ENCODE assay signal across 8 cellular contexts in the genomic region with DNA sequence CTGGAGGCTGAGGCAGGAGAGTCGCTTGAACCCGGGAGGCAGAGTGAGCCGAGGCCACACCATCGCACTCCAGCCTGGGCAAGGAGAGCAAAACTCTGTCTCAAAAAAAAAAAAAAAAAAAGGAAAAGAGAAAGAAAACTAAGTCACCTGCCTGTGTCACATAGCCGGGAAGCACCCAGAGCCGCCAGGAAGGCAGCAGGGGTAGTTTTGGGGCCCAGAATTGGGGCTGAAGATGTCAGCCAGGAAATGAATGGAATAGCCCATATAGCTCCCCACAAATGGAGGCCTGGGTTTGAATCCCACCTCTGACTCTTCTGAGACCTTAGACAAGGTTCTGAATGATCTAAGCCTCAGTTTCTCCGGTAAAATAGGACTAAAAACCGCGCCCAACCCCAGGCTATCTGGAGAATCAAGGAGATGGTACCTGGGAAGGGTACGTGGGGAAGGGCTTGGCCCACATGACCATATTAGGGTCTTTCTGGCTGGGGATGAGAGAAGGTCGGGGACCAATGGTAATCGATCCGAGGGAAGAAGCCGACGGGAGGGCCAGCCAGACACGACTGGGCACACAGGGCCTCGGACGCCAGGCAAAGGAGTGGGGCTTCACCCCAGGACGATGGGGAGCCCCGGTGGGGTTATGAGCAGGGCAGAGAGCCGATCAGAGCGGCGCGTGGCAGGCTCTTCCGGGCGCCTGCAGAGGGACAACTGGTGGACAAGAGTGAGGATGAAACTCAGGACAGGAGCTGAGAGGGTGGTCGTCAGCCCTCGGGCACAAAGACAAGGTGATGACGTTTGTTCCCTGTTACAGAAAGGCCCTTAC. TPM values are rescaled to one million over a fixed set of nuclear protein-coding genes. Genes with fewer than 3 reads are reported as not detected.
A peak's percentile ranks its signal among the peaks of the same experiment; 100 is the strongest.
DNase-seq lines count a peak whose midpoint lies in the region; ATAC-seq and TF ChIP-seq lines count a peak whose summit lies in the region.

No MANE protein-coding gene starts in this region.

- H3K23ac ChIP-seq in mesendoderm (ENCODE audit: low read length): no peak overlapping the region

- no peak overlapping the region for H2AK5ac ChIP-seq in mesendoderm (ENCODE audit: low read length)

- H3K9me3 Mint-ChIP-seq in central memory CD8-positive, alpha-beta T cell: no peaks in the 10 kb centered on the region

- H3K56ac ChIP-seq in mesendoderm (ENCODE audit: low read length): peak overlapping the region; percentile 76

- H2AFZ ChIP-seq in MM.1S (ENCODE audit: low read length): peak overlapping the region; percentile 82

- peak overlapping the region; percentile 86 for H3K4me3 Mint-ChIP-seq in central memory CD8-positive, alpha-beta T cell

- no peak overlapping the region for H2BK15ac ChIP-seq in mesendoderm (replicated peaks; ENCODE audit: low read depth)

- H3K27ac ChIP-seq in MM.1S (ENCODE audit: low read length) (no peak overlapping the region), mesendoderm (ENCODE audit: low read depth, low read length) (no peak overlapping the region), vagina (peak overlapping the region; percentile 57)

- peak overlapping the region; percentile 64 for H3K4me3 ChIP-seq in MM.1S (ENCODE audit: low read length)
- peak overlapping the region; percentile 34 for H3K4me3 ChIP-seq in mesendoderm (ENCODE audit: low read length)
- H3K4me3 ChIP-seq in vagina: peak overlapping the region; percentile 56 to 67

- H4K8ac ChIP-seq in mesendoderm (ENCODE audit: low read depth, low read length): no peak overlapping the region

- H3K9me3 ChIP-seq in MM.1S (replicated peaks; ENCODE audit: insufficient read depth, low read length) (no peaks in the 10 kb centered on the region), vagina (no peaks in the 10 kb centered on the region)

- H3K4me1 ChIP-seq in MM.1S (ENCODE audit: low read length) (peaks cover 15% of the 10 kb centered on the region), mesendoderm (ENCODE audit: control insufficient read depth, low read depth, low read length) (peaks cover 2% of the 10 kb centered on the region), vagina (peaks cover 46% of the 10 kb centered on the region)

- H4K20me1 ChIP-seq in MM.1S (ENCODE audit: insufficient read depth, low read length): no peaks in the 10 kb centered on the region

- ATAC-seq in GM18498 (IDR thresholded peaks at IDR 0.05; ENCODE audit: unreplicated experiment): peak; percentile 24
- peak; percentile 12 for ATAC-seq in GM21786 (IDR thresholded peaks at IDR 0.05; ENCODE audit: unreplicated experiment)
- ATAC-seq in central memory CD8-positive, alpha-beta T cell (replicated peaks; ENCODE audit: extremely low read depth, poor library complexity, severe bottlenecking): peak; percentile 45

- H3K4me2 ChIP-seq in MM.1S (ENCODE audit: low read depth, low read length) (peak overlapping the region; percentile 90), mesendoderm (ENCODE audit: low read length) (peak overlapping the region; percentile 78)

- no peak overlapping the region for H3K4ac ChIP-seq in mesendoderm (ENCODE audit: low read depth, low read length)

- H4K5ac ChIP-seq in mesendoderm (ENCODE audit: low read length): no peak overlapping the region

- intact Hi-C loops in vagina (cut with DNase I): loop anchor here (2.0 kb wide), 1 partner anchor 104 kb away; no protein-coding TSS in a partner anchor

- peaks cover 13% of the 10 kb centered on the region for H3F3A ChIP-seq in MM.1S (ENCODE audit: insufficient read depth, low read length)

- no peak for TF ChIP-seq CTCF in MM.1S (IDR thresholded peaks at IDR 0.05; ENCODE audit: low read length)
- no peak for TF ChIP-seq CTCF in vagina (IDR thresholded peaks at IDR 0.05)

- no peak overlapping the region for H3K18ac ChIP-seq in mesendoderm (ENCODE audit: low read length)

- H3K27me3 Mint-ChIP-seq in central memory CD8-positive, alpha-beta T cell: peaks cover 30% of the 10 kb centered on the region

- H3K4me1 Mint-ChIP-seq in central memory CD8-positive, alpha-beta T cell: peaks cover 41% of the 10 kb centered on the region

- H3K27ac Mint-ChIP-seq in central memory CD8-positive, alpha-beta T cell (ENCODE audit: low read depth): peak overlapping the region; percentile 99

- H2BK120ac ChIP-seq in mesendoderm (ENCODE audit: low read depth, low read length): no peak overlapping the region

- no peak overlapping the region for H2BK5ac ChIP-seq in mesendoderm (ENCODE audit: low read length)

- H3K9me2 ChIP-seq in MM.1S (replicated peaks; ENCODE audit: insufficient read depth, low read length): no peaks in the 10 kb centered on the region

- H3K79me1 ChIP-seq in mesendoderm (ENCODE audit: low read length): no peaks in the 10 kb centered on the region

- WGBS in mesendoderm (ENCODE audit: extremely low coverage, insufficient coverage, low lambda C conversion rate): no CpG with 5 or more reads among the region's 29 CpGs

- TF ChIP-seq POLR2A in vagina (IDR thresholded peaks at IDR 0.05): no peak

- H3K27me3 ChIP-seq in MM.1S (replicated peaks; ENCODE audit: insufficient read depth, low read length) (peaks cover 36% of the 10 kb centered on the region), mesendoderm (ENCODE audit: insufficient read depth, low read length, poor library complexity) (peaks cover 29% of the 10 kb centered on the region), vagina (peaks cover 15% of the 10 kb centered on the region)

- H3K36me3 ChIP-seq in MM.1S (replicated peaks; ENCODE audit: insufficient read depth, low read length): no peaks in the 10 kb centered on the region
- no peaks in the 10 kb centered on the region for H3K36me3 ChIP-seq in mesendoderm (ENCODE audit: control insufficient read depth, insufficient read depth, low read length)
- H3K36me3 ChIP-seq in vagina: no peaks in the 10 kb centered on the region

- peak overlapping the region; percentile 39; the same call in 1 of the 2 replicates for H3K9ac ChIP-seq in MM.1S (ENCODE audit: low read length)
- peak overlapping the region; percentile 73 for H3K9ac ChIP-seq in mesendoderm (ENCODE audit: low read length)

- no peaks in the 10 kb centered on the region for H3K79me2 ChIP-seq in MM.1S (ENCODE audit: low read length)
- H3K79me2 ChIP-seq in mesendoderm (ENCODE audit: control insufficient read depth, insufficient read depth, low read length): no peaks in the 10 kb centered on the region

- H3K36me3 Mint-ChIP-seq in central memory CD8-positive, alpha-beta T cell (ENCODE audit: insufficient read depth): peaks cover 28% of the 10 kb centered on the region

- DNase-seq in MM.1S: peak; percentile 28
- no peak for DNase-seq in central memory CD8-positive, alpha-beta T cell (ENCODE audit: low spot score in 2 of 2)
- peak; percentile 23 for DNase-seq in mesendoderm
- no peak for DNase-seq in vagina (ENCODE audit: extremely low spot score in 2 of 2)
- DNase-seq in NCI-H187 treated with DMSO at 0.1 percent for 48 hours (lab: John Stamatoyannopoulos, UW): no peak
- no peak for DNase-seq in NCI-H187 (lab: John Stamatoyannopoulos, UW)

RNA-seq across cellular contexts. Expression of gene CCDC124, which starts 14.4 kb away (rescaled TPM):
- 77.3 TPM for polyA plus RNA-seq in mesendoderm (2013, experiment 1 of 2)
- polyA plus RNA-seq in mesendoderm (2013, experiment 2 of 2): 80.4 TPM
- total RNA-seq in vagina: 59.7 TPM

RNA-seq across cellular contexts. Expression of gene KCNN1, which starts 19.7 kb away (rescaled TPM):
- 1.3 TPM for polyA plus RNA-seq in mesendoderm (2013, experiment 1 of 2)
- polyA plus RNA-seq in mesendoderm (2013, experiment 2 of 2): 1.1 TPM
- total RNA-seq in vagina: 1.5 TPM

Comparison
In these comparisons a context has a peak if more than half of its experiments do, and no peak if none do; other contexts are left out.
1. DNase-seq: peak in MM.1S (single experiment) and mesendoderm (single experiment); none in central memory CD8-positive, alpha-beta T cell (0 of 2), vagina (0 of 2), NCI-H187 treated with DMSO at 0.1 percent for 48 hours (single experiment) and NCI-H187 (0 of 2).
2. Peak in every context shown above with its lines, with median percentiles within 50 percentile points of each other: ATAC-seq and H3K4me3 ChIP-seq.